Comparison of ENCODE assay signal across 8 cellular contexts in the genomic region with DNA sequence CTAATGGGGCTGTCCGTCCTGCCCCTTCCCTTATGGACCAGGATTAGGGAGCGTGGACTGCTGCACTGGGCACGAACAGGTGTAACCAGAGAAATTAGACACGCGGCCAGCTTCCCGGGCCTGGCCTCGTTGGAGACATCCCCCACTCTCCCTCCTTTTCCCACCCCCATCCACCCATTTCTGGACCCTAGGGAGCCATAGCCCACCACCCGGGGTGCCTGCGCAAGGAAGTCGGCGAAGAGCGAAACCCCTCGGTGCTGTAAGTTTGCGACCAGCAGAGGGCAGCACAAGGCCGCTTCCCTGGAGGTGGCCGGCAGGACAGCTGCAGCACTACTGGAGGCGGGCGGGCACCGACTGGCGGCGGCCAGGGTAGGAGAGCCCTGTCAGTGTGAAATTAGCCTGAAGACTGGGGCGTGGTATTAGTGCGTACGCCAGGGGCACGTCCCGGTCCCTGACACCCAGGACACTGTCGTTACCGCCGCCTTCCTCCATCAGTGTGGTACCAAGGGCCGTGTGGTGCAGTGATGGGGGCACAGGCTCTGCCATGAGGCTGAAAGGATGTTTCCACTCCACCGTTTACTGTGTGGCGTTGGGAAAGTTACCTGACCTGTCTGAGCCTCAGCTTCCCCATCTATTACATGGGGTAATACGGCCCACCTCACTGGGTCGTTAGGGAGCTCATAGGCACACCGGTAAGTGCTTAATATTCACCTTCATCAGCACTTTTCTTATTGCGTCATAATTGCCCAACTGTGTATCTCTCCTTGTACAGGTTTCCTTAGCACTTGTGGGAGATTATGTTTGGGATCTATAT. TPM values are rescaled to one million over a fixed set of nuclear protein-coding genes. Genes with fewer than 3 reads are reported as not detected.
DNase-seq lines count a peak whose midpoint lies in the region; ATAC-seq and TF ChIP-seq lines count a peak whose summit lies in the region.

No MANE protein-coding gene starts in this region.

- H3K27me3 ChIP-seq in BLaER1 (no peaks in the 10 kb centered on the region), esophagus muscularis mucosa (peaks cover 0 to 66% (median 6%) of the 10 kb centered on the region in 4 donors)

- no peaks in the 10 kb centered on the region for H4K20me1 ChIP-seq in BLaER1

- H3K27ac ChIP-seq in BLaER1 (no peak overlapping the region), esophagus muscularis mucosa (replicated peaks in 1 of 4) (no peak overlapping the region)

- no peak for TF ChIP-seq POLR2A in esophagus muscularis mucosa (IDR thresholded peaks at IDR 0.05; ENCODE audit: low read depth)

- H3K9me3 Mint-ChIP-seq in activated T-cell treated with anti-CD3 and anti-CD28 coated beads, Interleukin-2, amount 50 U/mL, for 4 hours, result no peaks in the 10 kb centered on the region
- no peaks in the 10 kb centered on the region for H3K9me3 Mint-ChIP-seq in nephron
- H3K9me3 Mint-ChIP-seq in stimulated activated naive B cell treated with anti-CD40 and anti-IgM and Interleukin-4, amounts not matched to agents 10 μg/mL and 1 μg/mL and 100 μg/mL, for 72 hours, result no peaks in the 10 kb centered on the region

- H3K4me2 ChIP-seq in BLaER1, result peak overlapping the region; percentile 39

- DNase-seq in RKO (ENCODE audit: low spot score) (peak; percentile 87), esophagus muscularis mucosa (ENCODE audit: extremely low spot score) (peak; percentile 94)
- DNase-seq in activated T-cell treated with anti-CD3 and anti-CD28 coated beads, Interleukin-2, amount 50 U/mL, for 4 hours, result peak; percentile 76
- DNase-seq in stimulated activated naive B cell treated with anti-CD40 and anti-IgM and Interleukin-4, amounts not matched to agents 10 μg/mL and 1 μg/mL and 100 μg/mL, for 72 hours, result peak; percentile 62

- no peak overlapping the region for H3K4me3 Mint-ChIP-seq in activated T-cell treated with anti-CD3 and anti-CD28 coated beads, Interleukin-2, amount 50 U/mL, for 4 hours
- no peak overlapping the region for H3K4me3 Mint-ChIP-seq in nephron
- H3K4me3 Mint-ChIP-seq in stimulated activated naive B cell treated with anti-CD40 and anti-IgM and Interleukin-4, amounts not matched to agents 10 μg/mL and 1 μg/mL and 100 μg/mL, for 72 hours, result peak overlapping the region in 1 of 2 donors; percentile 38

- no peaks in the 10 kb centered on the region for H3K36me3 Mint-ChIP-seq in activated T-cell treated with anti-CD3 and anti-CD28 coated beads, Interleukin-2, amount 50 U/mL, for 4 hours (ENCODE audit: insufficient read depth)
- H3K36me3 Mint-ChIP-seq in nephron (ENCODE audit: low read depth), result no peaks in the 10 kb centered on the region
- H3K36me3 Mint-ChIP-seq in stimulated activated naive B cell treated with anti-CD40 and anti-IgM and Interleukin-4, amounts not matched to agents 10 μg/mL and 1 μg/mL and 100 μg/mL, for 72 hours, result no peaks in the 10 kb centered on the region

- peak; percentile 89 for ATAC-seq in GM21381 (IDR thresholded peaks at IDR 0.05; ENCODE audit: unreplicated experiment)
- peak; percentile 92 to 97 for ATAC-seq in activated T-cell treated with anti-CD3 and anti-CD28 coated beads, Interleukin-2, amount 50 U/mL, for 4 hours
- peak; percentile 91 to 92 for ATAC-seq in stimulated activated naive B cell treated with anti-CD40 and anti-IgM and Interleukin-4, amounts not matched to agents 10 μg/mL and 1 μg/mL and 100 μg/mL, for 72 hours (replicated peaks)

- H3K4me1 ChIP-seq in BLaER1, result peaks cover 11% of the 10 kb centered on the region
- peaks cover 0 to 11% (median 11%) of the 10 kb centered on the region in 4 donors for H3K4me1 ChIP-seq in esophagus muscularis mucosa

- H3K9ac ChIP-seq in BLaER1, result no peak overlapping the region

- H3K36me3 ChIP-seq in BLaER1, result no peaks in the 10 kb centered on the region
- H3K36me3 ChIP-seq in esophagus muscularis mucosa, result no peaks in the 10 kb centered on the region

- peaks cover 4% of the 10 kb centered on the region for H3K4me1 Mint-ChIP-seq in activated T-cell treated with anti-CD3 and anti-CD28 coated beads, Interleukin-2, amount 50 U/mL, for 4 hours (ENCODE audit: low read depth)
- H3K4me1 Mint-ChIP-seq in nephron, result no peaks in the 10 kb centered on the region
- peaks cover 6 to 8% of the 10 kb centered on the region in 2 donors for H3K4me1 Mint-ChIP-seq in stimulated activated naive B cell treated with anti-CD40 and anti-IgM and Interleukin-4, amounts not matched to agents 10 μg/mL and 1 μg/mL and 100 μg/mL, for 72 hours

- H3K9me3 ChIP-seq in BLaER1, result no peaks in the 10 kb centered on the region
- H3K9me3 ChIP-seq in esophagus muscularis mucosa, result no peaks in the 10 kb centered on the region

- H3K27me3 Mint-ChIP-seq in activated T-cell treated with anti-CD3 and anti-CD28 coated beads, Interleukin-2, amount 50 U/mL, for 4 hours (ENCODE audit: low read depth), result peaks cover 54% of the 10 kb centered on the region
- peaks cover 83% of the 10 kb centered on the region for H3K27me3 Mint-ChIP-seq in nephron (ENCODE audit: low read depth)
- H3K27me3 Mint-ChIP-seq in stimulated activated naive B cell treated with anti-CD40 and anti-IgM and Interleukin-4, amounts not matched to agents 10 μg/mL and 1 μg/mL and 100 μg/mL, for 72 hours, result peaks cover 51 to 57% of the 10 kb centered on the region in 2 donors

- WGBS in esophagus muscularis mucosa, result 18% methylated on average over 24 of the region's 36 CpGs

- no peak overlapping the region for H3K4me3 ChIP-seq in BLaER1
- peak overlapping the region in 3 of 4 donors; percentile 32 to 39 (median 32) for H3K4me3 ChIP-seq in esophagus muscularis mucosa

- TF ChIP-seq EP300 in esophagus muscularis mucosa (IDR thresholded peaks at IDR 0.05), result no peak

- TF ChIP-seq CTCF in LNCAP (IDR thresholded peaks at IDR 0.05), result peak; percentile 68
- TF ChIP-seq CTCF in esophagus muscularis mucosa (IDR thresholded peaks at IDR 0.05), result peak; percentile 84 to 96 (median 90)
- peak; percentile 85 to 95 (median 94) for TF ChIP-seq CTCF in nephron (IDR thresholded peaks at IDR 0.05; ENCODE audit: unreplicated experiment in 3 of 3)

- H3K27ac Mint-ChIP-seq in nephron, result no peak overlapping the region
- no peak overlapping the region for H3K27ac Mint-ChIP-seq in stimulated activated naive B cell treated with anti-CD40 and anti-IgM and Interleukin-4, amounts not matched to agents 10 μg/mL and 1 μg/mL and 100 μg/mL, for 72 hours

- intact Hi-C loops in esophagus muscularis mucosa (cut with DNase I), result loop anchor here (1.0 to 5.0 kb wide), 2 partner anchors 46 to 77 kb away; no protein-coding TSS in a partner anchor

RNA-seq across cellular contexts. Expression of a gene that starts 28.8 kb away (rescaled TPM):
- total RNA-seq in activated T-cell treated with anti-CD3 and anti-CD28 coated beads, Interleukin-2, amount 50 U/mL, for 4 hours, result under 1 TPM in 1 of 3 donors, not detected in 2; 0.11 TPM
- total RNA-seq in esophagus muscularis mucosa, result 1 to 10 TPM in 3 of 4 donors, under 1 TPM in 1; 0.33 to 2.5 (median 1.5) TPM

RNA-seq across cellular contexts. Expression of a gene that starts 36.0 kb away (rescaled TPM):
- total RNA-seq in activated T-cell treated with anti-CD3 and anti-CD28 coated beads, Interleukin-2, amount 50 U/mL, for 4 hours, result not detected
- total RNA-seq in esophagus muscularis mucosa, result 1 to 10 TPM in 2 of 4 donors, under 1 TPM in 2; 0.26 to 1.7 (median 0.68) TPM

RNA-seq across cellular contexts. Expression of a gene that starts 51.2 kb away (rescaled TPM):
- total RNA-seq in activated T-cell treated with anti-CD3 and anti-CD28 coated beads, Interleukin-2, amount 50 U/mL, for 4 hours, result not detected
- total RNA-seq in esophagus muscularis mucosa, result under 1 TPM in 3 of 4 donors, not detected in 1; 0.13 to 0.63 (median 0.42) TPM
